Comparison of ENCODE assay signal across 20 cellular contexts in the genomic region with DNA sequence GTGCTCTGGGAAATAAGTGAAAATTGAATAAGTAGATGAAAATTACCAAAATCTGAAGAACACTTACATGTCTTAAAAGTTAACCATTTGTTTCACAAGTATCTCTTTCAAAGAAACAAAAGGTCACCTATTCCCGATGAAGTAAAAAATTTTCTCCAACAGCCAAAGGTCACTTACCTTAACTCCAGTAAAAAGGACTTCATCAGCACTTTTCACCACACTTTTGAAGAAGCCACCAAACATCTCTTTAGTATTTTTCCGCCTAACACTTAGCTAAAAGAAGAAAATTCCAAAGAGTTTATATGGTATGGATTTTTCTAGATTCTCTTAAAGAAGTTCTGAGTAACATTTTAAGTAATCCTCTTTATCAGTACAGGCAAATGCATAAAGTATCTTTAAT. TPM values are rescaled to one million over a fixed set of nuclear protein-coding genes. Genes with fewer than 3 reads are reported as not detected.
DNase-seq lines count a peak whose midpoint lies in the region; ATAC-seq, FAIRE-seq and TF ChIP-seq lines count a peak whose summit lies in the region.
"Had no signal": no experiment of that assay in that cellular context is flagged by ENCODE, and none has a peak within 500 bp of the region (broad histone marks: within the 10 kb centered on the region; RNA-seq: fewer than 3 reads in every experiment).

No MANE protein-coding gene starts in this region.

- H3K9me2 ChIP-seq in DOHH2 (replicated peaks; ENCODE audit: control insufficient read depth, low read length) = no peaks in the 10 kb centered on the region

- H3K4me1 ChIP-seq in mammary epithelial cell (ENCODE audit: insufficient read depth, low read length) = no peaks in the 10 kb centered on the region
- H3K4me1 ChIP-seq in DOHH2 (ENCODE audit: control insufficient read depth, low read length) = peaks cover 100% of the 10 kb centered on the region
- H3K4me1 ChIP-seq in IMR-90 (ENCODE audit: control insufficient read depth, insufficient read depth, low read length) = peaks cover 1% of the 10 kb centered on the region; the same call in 1 of the 2 replicates
- H3K4me1 ChIP-seq in K562 (replicated peaks in 1 of 2; ENCODE audit: control insufficient read depth in 2 of 2, insufficient read depth in 2 of 2, low read length in 2 of 2) = no peaks in the 10 kb centered on the region; a peak in 1 of 5 replicates
- H3K4me1 ChIP-seq: Caco-2 had no signal

- H2AK5ac ChIP-seq in IMR-90 (ENCODE audit: low read depth, low read length) = no peak overlapping the region

- dilution Hi-C loops in mammary epithelial cell (cut with HindIII; ENCODE audit: low sequenced_read_pairs) (no loop called here), IMR-90 (cut with HindIII; ENCODE audit: low sequenced_read_pairs, unreplicated experiment) (no loop called here)

- H4K20me1 ChIP-seq in mammary epithelial cell (ENCODE audit: insufficient read depth, low read length) (peaks cover 7% of the 10 kb centered on the region), DOHH2 (ENCODE audit: control insufficient read depth, insufficient read depth, low read depth, low read length) (peaks cover 64% of the 10 kb centered on the region), IMR-90 (ENCODE audit: insufficient read depth, low read length) (peaks cover 40% of the 10 kb centered on the region), K562 (replicated peaks; ENCODE audit: control insufficient read depth, insufficient read depth, low read length) (no peaks in the 10 kb centered on the region)

- H3K9ac ChIP-seq in mammary epithelial cell (ENCODE audit: insufficient read depth, low read length) (no peak overlapping the region), IMR-90 (ENCODE audit: low read depth, low read length) (no peak overlapping the region), K562 (ENCODE audit: insufficient read depth in 1 of 2, low read depth in 2 of 2, low read length in 2 of 2) (no peak overlapping the region)

- 95% methylated on average over 2 of the region's 2 CpGs for WGBS in mammary epithelial cell (ENCODE audit: low coverage, missing lambda C conversion rate)
- no CpG with 5 or more reads among the region's 2 CpGs for WGBS in IMR-90 (ENCODE audit: extremely low coverage in 2 of 2, insufficient read length in 1 of 2), 2 experiments
- WGBS in K562 (ENCODE audit: insufficient coverage, low coverage, missing lambda C conversion rate) = 94% methylated on average over 2 of the region's 2 CpGs

- POLR2A ChIA-PET in MCF 10A (lab: Yijun Ruan, JAX) = interaction anchor here (1.8 kb wide), 1 partner anchor 16 kb away, joined by 11 read pairs; no protein-coding TSS in a partner anchor
- POLR2A ChIA-PET in IMR-90 (lab: Charles Lee; ENCODE audit: unreplicated experiment) = no interaction called here
- POLR2A ChIA-PET in K562 (lab: Yijun Ruan, JAX) = interaction anchor here (1.0 to 1.2 kb wide), 2 partner anchors 8 to 14 kb away, joined by 3 to 4 read pairs; no protein-coding TSS in a partner anchor
- POLR2A ChIA-PET in GM10248 (lab: Yijun Ruan, JAX) = no interaction called here

- H3K4me3 ChIP-seq in mammary epithelial cell (replicated peaks in 1 of 3; ENCODE audit: insufficient read depth in 1 of 3, low read depth in 2 of 3, low read length in 3 of 3) (no peak overlapping the region), DOHH2 (ENCODE audit: low read length) (no peak overlapping the region), IMR-90 (ENCODE audit: insufficient read depth, low read depth, low read length) (no peak overlapping the region), K562 (no peak overlapping the region)

- H3K9me3 Mint-ChIP-seq in MCF 10A (ENCODE audit: unreplicated experiment) = no peaks in the 10 kb centered on the region
- H3K9me3 Mint-ChIP-seq: CD4-positive, alpha-beta T cell; HFFc6; IgD-negative memory B cell had no signal

- H3K9me3 ChIP-seq in mammary epithelial cell (replicated peaks; ENCODE audit: insufficient read depth, low read length) (no peaks in the 10 kb centered on the region), DOHH2 (ENCODE audit: control insufficient read depth, insufficient read depth, low read length) (no peaks in the 10 kb centered on the region), IMR-90 (ENCODE audit: control insufficient read depth, insufficient read depth, low read length) (no peaks in the 10 kb centered on the region), K562 (replicated peaks; ENCODE audit: control insufficient read depth, insufficient read depth, low read depth, low read length) (no peaks in the 10 kb centered on the region)
- H3K9me3 ChIP-seq: Caco-2 had no signal

- no peak for TF ChIP-seq CTCF in MCF 10A (IDR thresholded peaks at IDR 0.05; ENCODE audit: unreplicated experiment)
- TF ChIP-seq CTCF in mammary epithelial cell (conservative IDR thresholded peaks at IDR 0.05 in 1 of 2, IDR thresholded peaks at IDR 0.05 in 1 of 2; ENCODE audit: extremely low read depth in 1 of 2, insufficient read depth in 1 of 2, low read depth in 1 of 2, low read length in 2 of 2) = no peak
- TF ChIP-seq CTCF in DOHH2 (IDR thresholded peaks at IDR 0.05; ENCODE audit: low read depth, low read length, poor library complexity, severe bottlenecking) = no peak
- TF ChIP-seq CTCF in IMR-90 (conservative IDR thresholded peaks at IDR 0.05; ENCODE audit: low read depth, low read length) = no peak
- no peak for TF ChIP-seq CTCF in K562 (IDR thresholded peaks at IDR 0.05 in 2 of 3, conservative IDR thresholded peaks at IDR 0.05 in 1 of 3; ENCODE audit: insufficient read depth in 2 of 3, low read depth in 1 of 3, low read length in 3 of 3)
- no peak for TF ChIP-seq CTCF in GM10248 (IDR thresholded peaks at IDR 0.05; ENCODE audit: control extremely low read depth, extremely low read depth, low read depth, missing control alignments)

- peaks cover 4% of the 10 kb centered on the region for H3K4me1 Mint-ChIP-seq in MCF 10A (ENCODE audit: insufficient read depth, unreplicated experiment)

- peaks cover 90% of the 10 kb centered on the region for H3F3A ChIP-seq in DOHH2 (ENCODE audit: control insufficient read depth, insufficient read depth)

- no peak for FAIRE-seq in K562 (lab: Jason Lieb, UNC)
- FAIRE-seq: A204.1, D721Med had no signal

- H3K36me3 ChIP-seq in mammary epithelial cell (ENCODE audit: insufficient read depth, low read length) (peaks cover 84% of the 10 kb centered on the region), DOHH2 (ENCODE audit: control insufficient read depth, low read length) (peaks cover 100% of the 10 kb centered on the region), IMR-90 (ENCODE audit: control insufficient read depth, insufficient read depth, low read length) (peaks cover 67% of the 10 kb centered on the region), K562 (ENCODE audit: control insufficient read depth, insufficient read depth, low read length) (peaks cover 100% of the 10 kb centered on the region)

- H3K27ac ChIP-seq in mammary epithelial cell (ENCODE audit: insufficient read depth, low read depth, low read length) = no peak overlapping the region
- H3K27ac ChIP-seq in DOHH2 (ENCODE audit: low read depth, low read length) = no peak overlapping the region
- H3K27ac ChIP-seq in IMR-90 (ENCODE audit: insufficient read depth, low read length) = no peak overlapping the region
- H3K27ac ChIP-seq in K562 (ENCODE audit: extremely low read depth, low read depth, low read length) = no peak overlapping the region
- H3K27ac ChIP-seq: C4-2B, HL-60 had no signal

- H4K5ac ChIP-seq in IMR-90 (ENCODE audit: low read depth, low read length) = no peak overlapping the region

- H3K79me1 ChIP-seq in IMR-90 (ENCODE audit: low read depth in 1 of 2, low read length in 2 of 2) = peaks cover 41 to 72% of the 10 kb centered on the region in 2 experiments

- H3K4me3 Mint-ChIP-seq in MCF 10A (ENCODE audit: unreplicated experiment) = no peak overlapping the region
- H3K4me3 Mint-ChIP-seq: CD4-positive, alpha-beta T cell; HFFc6; IgD-negative memory B cell had no signal

- no peak for TF ChIP-seq EP300 in K562 (IDR thresholded peaks at IDR 0.05; ENCODE audit: low read length)

- no peak overlapping the region for H3K18ac ChIP-seq in IMR-90 (ENCODE audit: low read depth, low read length)

- H2BK15ac ChIP-seq in IMR-90 (ENCODE audit: low read depth, low read length) = no peak overlapping the region

- TF ChIP-seq RAD21 in IMR-90 (IDR thresholded peaks at IDR 0.05; ENCODE audit: low read length) = no peak
- no peak for TF ChIP-seq RAD21 in K562 (CRISPR knock-in tag; conservative IDR thresholded peaks at IDR 0.05 in 1 of 2, IDR thresholded peaks at IDR 0.05 in 1 of 2)

- in situ Hi-C loops in mammary epithelial cell (cut with MboI; ENCODE audit: low sequenced_read_pairs in 2 of 2) (loop anchor here in 1 of 2 donors (25.0 kb wide), 2 partner anchors 336 to 439 kb away; partner anchors contain the start of gene ZNF133), IMR-90 (cut with MboI; ENCODE audit: low sequenced_read_pairs) (no loop called here), K562 (cut with MboI) (no loop called here)

- H3K4me2 ChIP-seq in mammary epithelial cell (ENCODE audit: insufficient read depth, low read depth, low read length) (no peak overlapping the region), DOHH2 (ENCODE audit: low read length) (peak overlapping the region; percentile 44), IMR-90 (ENCODE audit: low read depth, low read length) (no peak overlapping the region), K562 (ENCODE audit: insufficient read depth, low read length) (no peak overlapping the region)

- H3K79me2 ChIP-seq in mammary epithelial cell (ENCODE audit: insufficient read depth, low read length) (peaks cover 87% of the 10 kb centered on the region), DOHH2 (ENCODE audit: control insufficient read depth, low read length) (peaks cover 99% of the 10 kb centered on the region), K562 (ENCODE audit: control insufficient read depth, insufficient read depth, low read length) (peaks cover 52% of the 10 kb centered on the region)

- no peak overlapping the region for H4K91ac ChIP-seq in IMR-90 (ENCODE audit: insufficient read depth, low read depth, low read length)

- H2BK20ac ChIP-seq in IMR-90 (ENCODE audit: low read depth, low read length) = no peak overlapping the region

- H3K23ac ChIP-seq in IMR-90 (ENCODE audit: low read depth, low read length) = no peak overlapping the region

- H2BK120ac ChIP-seq in IMR-90 (ENCODE audit: low read depth, low read length) = no peak overlapping the region

- BruUV-seq in MCF 10A (replicated peaks; lab: Mats Ljungman, UMichigan) = no TSS peak
- BruUV-seq in mammary epithelial cell (replicated peaks; lab: Mats Ljungman, UMichigan) = no TSS peak
- no TSS peak for BruUV-seq in IMR-90 (replicated peaks; lab: Mats Ljungman, UMichigan)
- no TSS peak for BruUV-seq in K562 (replicated peaks; lab: Mats Ljungman, UMichigan)

- DNase-seq in MCF 10A (ENCODE audit: unreplicated experiment) = no peak
- no peak for DNase-seq in mammary epithelial cell
- DNase-seq in IMR-90 = no peak
- no peak for DNase-seq in K562 (ENCODE audit: extremely low read depth in 1 of 4, low spot score in 3 of 4)
- DNase-seq in midbrain (lab: John Stamatoyannopoulos, UW) = no peak
- no peak for DNase-seq in GM10248 (ENCODE audit: extremely low spot score)
- DNase-seq: AML-193; Caco-2; CD4-positive, alpha-beta T cell; GDM1; GOT3; H7; HFFc6 had no signal

- H3K27me3 ChIP-seq in mammary epithelial cell (ENCODE audit: insufficient read depth, low read length) = no peaks in the 10 kb centered on the region
- H3K27me3 ChIP-seq in DOHH2 (ENCODE audit: control insufficient read depth, low read length) = no peaks in the 10 kb centered on the region
- no peaks in the 10 kb centered on the region for H3K27me3 ChIP-seq in IMR-90 (ENCODE audit: control insufficient read depth, insufficient read depth, low read length)
- no peaks in the 10 kb centered on the region for H3K27me3 ChIP-seq in K562 (ENCODE audit: control insufficient read depth in 2 of 2, insufficient read depth in 2 of 2, low read length in 2 of 2)

- CTCF ChIA-PET in MCF 10A (lab: Yijun Ruan, JAX) = interaction anchor here (0.6 to 2.4 kb wide), 3 partner anchors 14 to 337 kb away, joined by 3 to 7 read pairs (median 5); partner anchors contain the start of gene ZNF133
- CTCF ChIA-PET in mammary epithelial cell (lab: Charles Lee; ENCODE audit: low non-redundant PET) = no interaction called here
- CTCF ChIA-PET in IMR-90 (lab: Yijun Ruan, JAX) = no interaction called here
- CTCF ChIA-PET in K562 (lab: Yijun Ruan, JAX; ENCODE audit: low intra/inter-chr PET ratio) = no interaction called here
- CTCF ChIA-PET in GM10248 (lab: Yijun Ruan, JAX) = interaction anchor here (2.8 kb wide), 1 partner anchor 12 kb away, joined by 11 read pairs; no protein-coding TSS in a partner anchor

- H3K27ac Mint-ChIP-seq in MCF 10A (ENCODE audit: low read depth, unreplicated experiment) = peak overlapping the region; percentile 23
- H3K27ac Mint-ChIP-seq: CD4-positive, alpha-beta T cell; IgD-negative memory B cell had no signal

- H4K8ac ChIP-seq in IMR-90 (ENCODE audit: low read depth in 2 of 2, low read length in 2 of 2) = no peak overlapping the region

- H3K4ac ChIP-seq in IMR-90 (ENCODE audit: low read depth, low read length) = no peak overlapping the region

- H3K56ac ChIP-seq in IMR-90 (ENCODE audit: extremely low read depth, insufficient read depth, low read length) = no peak overlapping the region

- TF ChIP-seq POLR2A in IMR-90 (IDR thresholded peaks at IDR 0.05; ENCODE audit: low read depth, low read length) = no peak
- TF ChIP-seq POLR2A in K562 (conservative IDR thresholded peaks at IDR 0.05) = no peak

- intact Hi-C loops in MCF 10A (cut with micrococcal nuclease) = no loop called here
- intact Hi-C loops in mammary epithelial cell (cut with micrococcal nuclease) = no loop called here
- intact Hi-C loops in IMR-90 (cut with micrococcal nuclease) = no loop called here
- intact Hi-C loops in K562 (cut with micrococcal nuclease) = no loop called here

- ATAC-seq in IMR-90 (ENCODE audit: low read depth) = no peak
- ATAC-seq in K562 = no peak
- ATAC-seq: HCT116 had no signal

- H2BK5ac ChIP-seq in IMR-90 (ENCODE audit: low read depth, low read length, poor library complexity, severe bottlenecking) = no peak overlapping the region

- no peak overlapping the region for H2AK9ac ChIP-seq in IMR-90 (replicated peaks; ENCODE audit: low read depth, low read length, poor library complexity)

- H3K14ac ChIP-seq in IMR-90 (replicated peaks; ENCODE audit: low read depth, low read length) = no peak overlapping the region

- H3K27me3 Mint-ChIP-seq in MCF 10A (ENCODE audit: insufficient read depth, unreplicated experiment) = no peaks in the 10 kb centered on the region
- H3K27me3 Mint-ChIP-seq: CD4-positive, alpha-beta T cell; IgD-negative memory B cell had no signal

- H3K9me1 ChIP-seq in IMR-90 (ENCODE audit: insufficient read depth, low read length) = no peaks in the 10 kb centered on the region; the same call in 1 of the 2 replicates
- H3K9me1 ChIP-seq in K562 (ENCODE audit: control insufficient read depth, insufficient read depth, low read length) = no peaks in the 10 kb centered on the region

- peaks cover 100% of the 10 kb centered on the region for H3K36me3 Mint-ChIP-seq in MCF 10A (ENCODE audit: insufficient read depth, unreplicated experiment)

- H2AFZ ChIP-seq in mammary epithelial cell (ENCODE audit: low read depth, low read length) (no peak overlapping the region), IMR-90 (replicated peaks; ENCODE audit: low read length, poor library complexity) (no peak overlapping the region), K562 (ENCODE audit: low read depth, low read length) (no peak overlapping the region)

RNA-seq across cellular contexts. Expression of gene SNX5, which starts 17.3 kb away (rescaled TPM):
- total RNA-seq in MCF 10A (2022) (108 and 170 TPM in 2 replicates), mammary epithelial cell (100 to 1,000 TPM in 1 of 2 donors, 10 to 100 TPM in 1; 68.0 to 137 TPM), IMR-90 (2012; rRNA removed) (65.4 and 85.0 TPM in 2 replicates), K562 (2014; rRNA removed) (150 and 171 TPM in 2 replicates), K562 (2014; rRNA removed; fragmentation: Illumina TruSeq; extraction: Trizol) (157 and 183 TPM in 2 replicates), K562 (2015; rRNA removed; fragmentation: Illumina TruSeq; extraction: Trizol) (156 and 164 TPM in 2 replicates), K562 (2021) (128 and 142 TPM in 2 replicates)
- polyA plus RNA-seq in mammary epithelial cell (91.8 TPM), IMR-90 (2012; rRNA removed) (76.7 and 92.8 TPM in 2 replicates), K562 (2011; rRNA removed) (139 and 174 TPM in 2 replicates), K562 (2014; fragmentation: Illumina TruSeq; extraction: Trizol) (150 and 160 TPM in 2 replicates), K562 (2014; fragmentation: Nextera tagmentation; extraction: Ambion mirVana) (10 to 100 TPM; 53.5 to 69.8 TPM), K562 (2014; rRNA removed) (232 and 276 TPM in 2 replicates)
- polyA minus RNA-seq in mammary epithelial cell = 93.1 TPM
- 36.7 and 37.4 TPM in 2 replicates for polyA plus RNA-seq in IMR-90 (2012; cell fraction: cytosol; rRNA removed)
- 163 and 192 TPM in 2 replicates for polyA plus RNA-seq in IMR-90 (2012; cell fraction: nucleus; rRNA removed; ENCODE audit: low replicate concordance)
- total RNA-seq in K562 (2011; cell fraction: chromatin; rRNA removed; ENCODE audit: low replicate concordance) = 174 and 330 TPM in 2 replicates
- total RNA-seq in K562 (2011; cell fraction: nucleolus; rRNA removed) = 139 and 146 TPM in 2 replicates
- 189 and 260 TPM in 2 replicates for total RNA-seq in K562 (2011; cell fraction: nucleoplasm; rRNA removed)
- 84.9 and 100 TPM in 2 replicates for polyA plus RNA-seq in K562 (2011; cell fraction: cytosol; rRNA removed)
- polyA plus RNA-seq in K562 (2011; cell fraction: nucleus; rRNA removed) = 170 and 187 TPM in 2 replicates
- 122 and 132 TPM in 2 replicates for polyA plus RNA-seq in K562 (2012)
- 156 and 164 TPM in 2 replicates for polyA minus RNA-seq in K562 (2011; rRNA and poly(A)+ RNA removed)
- 70.9 and 78.5 TPM in 2 replicates for polyA minus RNA-seq in K562 (2011; cell fraction: cytosol; rRNA and poly(A)+ RNA removed)
- polyA minus RNA-seq in K562 (2011; cell fraction: nucleus; rRNA and poly(A)+ RNA removed) = 156 and 184 TPM in 2 replicates

RNA-seq across cellular contexts. Expression of gene MGME1, which starts 17.5 kb away (rescaled TPM):
- total RNA-seq in MCF 10A (2022) = 18.0 and 24.0 TPM in 2 replicates
- 10 to 100 TPM; 15.8 to 36.2 TPM for total RNA-seq in mammary epithelial cell
- polyA plus RNA-seq in mammary epithelial cell = 22.4 TPM
- 12.3 TPM for polyA minus RNA-seq in mammary epithelial cell
- total RNA-seq in IMR-90 (2012; rRNA removed) = 7.2 and 8.1 TPM in 2 replicates
- 7.1 and 9.3 TPM in 2 replicates for polyA plus RNA-seq in IMR-90 (2012; rRNA removed)
- 2.2 and 2.3 TPM in 2 replicates for polyA plus RNA-seq in IMR-90 (2012; cell fraction: cytosol; rRNA removed)
- 4.7 and 13.8 TPM in 2 replicates for polyA plus RNA-seq in IMR-90 (2012; cell fraction: nucleus; rRNA removed; ENCODE audit: low replicate concordance)
- 27.5 and 51.1 TPM in 2 replicates for total RNA-seq in K562 (2011; cell fraction: chromatin; rRNA removed; ENCODE audit: low replicate concordance)
- total RNA-seq in K562 (2011; cell fraction: nucleolus; rRNA removed) = 29.0 and 30.2 TPM in 2 replicates
- 29.8 and 32.3 TPM in 2 replicates for total RNA-seq in K562 (2011; cell fraction: nucleoplasm; rRNA removed)
- 15.6 and 15.9 TPM in 2 replicates for total RNA-seq in K562 (2014; rRNA removed)
- total RNA-seq in K562 (2014; rRNA removed; fragmentation: Illumina TruSeq; extraction: Trizol) = 38.6 and 42.7 TPM in 2 replicates
- total RNA-seq in K562 (2015; rRNA removed; fragmentation: Illumina TruSeq; extraction: Trizol) = 34.1 and 35.0 TPM in 2 replicates
- total RNA-seq in K562 (2021) = 29.2 and 30.6 TPM in 2 replicates
- polyA plus RNA-seq in K562 (2011; rRNA removed) = 25.9 and 36.0 TPM in 2 replicates
- 12.0 and 17.2 TPM in 2 replicates for polyA plus RNA-seq in K562 (2011; cell fraction: cytosol; rRNA removed)
- polyA plus RNA-seq in K562 (2011; cell fraction: nucleus; rRNA removed) = 15.6 and 16.5 TPM in 2 replicates
- 33.1 and 37.6 TPM in 2 replicates for polyA plus RNA-seq in K562 (2012)
- 41.3 and 45.1 TPM in 2 replicates for polyA plus RNA-seq in K562 (2014; fragmentation: Illumina TruSeq; extraction: Trizol)
- 10 to 100 TPM; 13.4 to 20.7 TPM for polyA plus RNA-seq in K562 (2014; fragmentation: Nextera tagmentation; extraction: Ambion mirVana)
- polyA plus RNA-seq in K562 (2014; rRNA removed) = 23.1 and 27.3 TPM in 2 replicates
- 35.0 and 37.2 TPM in 2 replicates for polyA minus RNA-seq in K562 (2011; rRNA and poly(A)+ RNA removed)
- polyA minus RNA-seq in K562 (2011; cell fraction: cytosol; rRNA and poly(A)+ RNA removed) = 19.7 and 26.8 TPM in 2 replicates
- 16.3 and 30.9 TPM in 2 replicates for polyA minus RNA-seq in K562 (2011; cell fraction: nucleus; rRNA and poly(A)+ RNA removed)

Comparison
In these comparisons a context has a peak if more than half of its experiments do, and no peak if none do; other contexts are left out.
1. CTCF ChIA-PET loops: an anchor here in MCF 10A (0.6 to 2.4 kb wide) and GM10248 (2.8 kb wide); none called in mammary epithelial cell, IMR-90 and K562.
2. POLR2A ChIA-PET loops: an anchor here in MCF 10A (1.8 kb wide) and K562 (1.0 to 1.2 kb wide); none called in IMR-90 and GM10248.